10 cellular contexts compared by ENCODE assay signal in genomic region chr13:33644607-33645543, GRCh38.
DNase-seq lines count a peak whose midpoint lies in the region; ATAC-seq and TF ChIP-seq lines count a peak whose summit lies in the region.
"Had no signal": no experiment of that assay in that cellular context is flagged by ENCODE, and none has a peak within 500 bp of the region (broad histone marks: within the 10 kb centered on the region; RNA-seq: fewer than 3 reads in every experiment).

No MANE protein-coding gene starts in this region.

- H3K4me1 ChIP-seq in ascending aorta (peaks cover 6 to 21% of the 10 kb centered on the region in 2 donors), muscle layer of duodenum (ENCODE audit: control insufficient read depth in 1 of 2, insufficient read depth in 2 of 2, low read length in 2 of 2) (peaks cover 17 to 23% of the 10 kb centered on the region in 2 donors)

- H3K27ac ChIP-seq in ascending aorta (peak overlapping the region; percentile 57 to 62), muscle layer of duodenum (ENCODE audit: low read length) (peak overlapping the region; percentile 27)

- ATAC-seq in HG03520 (IDR thresholded peaks at IDR 0.05; ENCODE audit: unreplicated experiment) (no peak), GM21619 (IDR thresholded peaks at IDR 0.05; ENCODE audit: unreplicated experiment) (no peak)

- H3K27me3 ChIP-seq in ascending aorta: no peaks in the 10 kb centered on the region
- no peaks in the 10 kb centered on the region for H3K27me3 ChIP-seq in muscle layer of duodenum (ENCODE audit: low read depth, low read length)

- intact Hi-C loops in ascending aorta (cut with DNase I) (no loop called here), posterior vena cava (cut with DNase I) (no loop called here)

- H3K9me3 ChIP-seq in ascending aorta: no peaks in the 10 kb centered on the region
- H3K9me3 ChIP-seq in muscle layer of duodenum (ENCODE audit: control insufficient read depth in 1 of 2, low read length in 2 of 2): no peaks in the 10 kb centered on the region

- H3K4me3 ChIP-seq in ascending aorta (no peak overlapping the region), muscle layer of duodenum (ENCODE audit: low read depth in 1 of 2, low read length in 2 of 2) (no peak overlapping the region)

- H3K36me3 ChIP-seq in ascending aorta: no peaks in the 10 kb centered on the region
- no peaks in the 10 kb centered on the region for H3K36me3 ChIP-seq in muscle layer of duodenum (ENCODE audit: control insufficient read depth in 1 of 2, insufficient read depth in 2 of 2, low read length in 2 of 2)

- no peak for TF ChIP-seq CTCF in ascending aorta (IDR thresholded peaks at IDR 0.05)

- DNase-seq in AG08395 (ENCODE audit: low spot score) (peak; percentile 39), LHCN-M2 (ENCODE audit: low read depth) (peak; percentile 60), ascending aorta (ENCODE audit: low spot score in 2 of 2) (no peak), posterior vena cava (ENCODE audit: low spot score) (no peak), NCI-H2081 (lab: John Stamatoyannopoulos, UW) (no peak)
- DNase-seq: activated CD8-positive, alpha-beta memory T cell treated with anti-CD3 and anti-CD28 coated beads for 24 hours; NCI-H526 treated with DMSO at 0.1 percent for 48 hours had no signal

Comparison
In these comparisons a context has a peak if more than half of its experiments do, and no peak if none do; other contexts are left out.
1. DNase-seq: peak in AG08395 (single experiment) and LHCN-M2 (single experiment); none in ascending aorta (0 of 2), posterior vena cava (single experiment) and NCI-H2081 (0 of 2).